1 cellular context compared by ENCODE assay signal in the genomic region with DNA sequence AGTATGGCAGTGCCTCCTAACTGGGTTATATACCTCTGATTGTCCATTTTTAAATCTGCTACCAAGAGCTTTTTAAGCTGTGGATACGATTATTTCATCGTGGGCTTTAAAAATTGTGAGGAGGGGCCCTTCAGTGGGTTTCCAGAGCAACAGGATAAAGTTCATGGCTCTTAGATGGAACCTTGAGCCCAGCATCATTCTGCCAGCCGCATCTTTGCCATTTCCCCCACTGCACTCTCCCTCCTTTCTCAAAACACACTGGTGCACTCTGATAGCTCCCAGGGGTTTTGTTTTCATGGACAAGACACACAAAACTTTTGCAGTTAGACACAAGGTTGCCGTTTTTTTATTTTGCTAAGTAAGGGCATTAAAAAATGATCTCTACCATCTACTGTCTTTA.
TF ChIP-seq lines count a peak whose summit lies in the region.

No MANE protein-coding gene starts in this region.

TF ChIP-seq in HCT116, 20 proteins besides CTCF, POLR2A, EP300 and RAD21:
- TF ChIP-seq CBX3 (IDR thresholded peaks at IDR 0.05; ENCODE audit: low read depth) = no peak
